23 cellular contexts compared by ENCODE assay signal in genomic region chr5:65087154-65087553, GRCh38.
A peak's percentile ranks its signal among the peaks of the same experiment; 100 is the strongest.
DNase-seq lines count a peak whose midpoint lies in the region; ATAC-seq, FAIRE-seq and TF ChIP-seq lines count a peak whose summit lies in the region.
"Had no signal": no experiment of that assay in that cellular context is flagged by ENCODE, and none has a peak within 500 bp of the region (broad histone marks: within the 10 kb centered on the region; RNA-seq: fewer than 3 reads in every experiment).

No MANE protein-coding gene starts in this region.

- H3K27ac Mint-ChIP-seq in effector memory CD8-positive, alpha-beta T cell: no peak overlapping the region
- H3K27ac Mint-ChIP-seq: B cell; CD4-positive, CD25-positive, alpha-beta regulatory T cell; CD8-positive, alpha-beta T cell; GM23338; H9 had no signal

- TF ChIP-seq RAD21 in K562 (CRISPR knock-in tag; conservative IDR thresholded peaks at IDR 0.05 in 1 of 2, IDR thresholded peaks at IDR 0.05 in 1 of 2): no peak

- peak; percentile 26 for DNase-seq in DMS53 (lab: John Stamatoyannopoulos, UW)
- DNase-seq in DMS53 treated with DMSO at 0.1 percent for 48 hours (lab: John Stamatoyannopoulos, UW; ENCODE audit: unreplicated experiment): no peak
- DNase-seq in GM12892 (ENCODE audit: insufficient read length): no peak
- DNase-seq in K562 (ENCODE audit: extremely low read depth in 1 of 4, low spot score in 3 of 4): no peak
- DNase-seq in effector memory CD8-positive, alpha-beta T cell: no peak
- no peak for DNase-seq in GM12891 (ENCODE audit: insufficient read length, low spot score)
- DNase-seq: Caco-2; CD4-positive, CD25-positive, alpha-beta regulatory T cell; CD8-positive, alpha-beta T cell; DMS153; DMS79 treated with DMSO at 0.1 percent for 48 hours; GF-D8; H9 had no signal

- BruUV-seq in K562 (replicated peaks; lab: Mats Ljungman, UMichigan): no TSS peak

- no peak overlapping the region for H2AFZ ChIP-seq in K562 (ENCODE audit: low read depth, low read length)
- H2AFZ ChIP-seq: GM23338 had no signal

- 3% methylated on average over 3 of the region's 3 CpGs for WGBS in K562 (ENCODE audit: insufficient coverage, low coverage, missing lambda C conversion rate)
- no CpG with 5 or more reads among the region's 3 CpGs for WGBS in mesodermal cell (ENCODE audit: insufficient coverage in 2 of 2), 2 experiments

- H3K9me3 Mint-ChIP-seq in effector memory CD8-positive, alpha-beta T cell: no peaks in the 10 kb centered on the region
- H3K9me3 Mint-ChIP-seq: CD8-positive, alpha-beta T cell; GM23338; H9 had no signal

- H3K27me3 Mint-ChIP-seq in effector memory CD8-positive, alpha-beta T cell: peaks cover 16 to 22% of the 10 kb centered on the region in 2 donors
- H3K27me3 Mint-ChIP-seq: B cell had no signal

- TF ChIP-seq POLR2A in GM12892 (IDR thresholded peaks at IDR 0.05; ENCODE audit: low read depth, low read length): no peak
- no peak for TF ChIP-seq POLR2A in K562 (conservative IDR thresholded peaks at IDR 0.05)
- TF ChIP-seq POLR2A in GM12891 (IDR thresholded peaks at IDR 0.05; ENCODE audit: low read depth, low read length): no peak

- no peak overlapping the region for H3K4me3 Mint-ChIP-seq in effector memory CD8-positive, alpha-beta T cell
- H3K4me3 Mint-ChIP-seq: B cell; CD4-positive, CD25-positive, alpha-beta regulatory T cell; CD8-positive, alpha-beta T cell; GM23338; H9 had no signal

- intact Hi-C loops in K562 (cut with micrococcal nuclease): no loop called here

- H3K4me3 ChIP-seq in K562 (no peak overlapping the region), mesodermal cell (ENCODE audit: extremely low read depth, insufficient read depth, low read length, poor library complexity, severe bottlenecking) (no peak overlapping the region)
- H3K4me3 ChIP-seq: BLaER1, GM23338 had no signal

- no peak overlapping the region for H3K9ac ChIP-seq in K562 (ENCODE audit: insufficient read depth in 1 of 2, low read depth in 2 of 2, low read length in 2 of 2)
- H3K9ac ChIP-seq: BLaER1 had no signal

- no peak overlapping the region for H3K27ac ChIP-seq in K562 (ENCODE audit: extremely low read depth, low read depth, low read length)
- H3K27ac ChIP-seq in mesodermal cell (ENCODE audit: low read depth, low read length, severe bottlenecking): peak overlapping the region; percentile 39
- H3K27ac ChIP-seq: 22Rv1, BLaER1, C4-2B had no signal

- no peak for TF ChIP-seq EP300 in K562 (IDR thresholded peaks at IDR 0.05; ENCODE audit: low read length)

- no peaks in the 10 kb centered on the region for H3K9me1 ChIP-seq in K562 (ENCODE audit: control insufficient read depth, insufficient read depth, low read length)

- in situ Hi-C loops in K562 (cut with MboI): no loop called here

- CTCF ChIA-PET in K562 (lab: Yijun Ruan, JAX; ENCODE audit: low intra/inter-chr PET ratio): no interaction called here

- no peak for ATAC-seq in K562
- no peak for ATAC-seq in effector memory CD8-positive, alpha-beta T cell (replicated peaks)
- no peak for ATAC-seq in HG03097 (IDR thresholded peaks at IDR 0.05; ENCODE audit: low FRiP score, unreplicated experiment)
- ATAC-seq: CD8-positive, alpha-beta T cell; GM23338; HCT116 had no signal

- H3K27me3 ChIP-seq in K562 (ENCODE audit: control insufficient read depth in 2 of 2, insufficient read depth in 2 of 2, low read length in 2 of 2): no peaks in the 10 kb centered on the region
- H3K27me3 ChIP-seq: BLaER1 had no signal

- H3K4me1 Mint-ChIP-seq in effector memory CD8-positive, alpha-beta T cell (ENCODE audit: low read depth in 2 of 2): no peaks in the 10 kb centered on the region
- H3K4me1 Mint-ChIP-seq: B cell; CD4-positive, CD25-positive, alpha-beta regulatory T cell; GM23338 had no signal

- H3K36me3 ChIP-seq in K562 (ENCODE audit: control insufficient read depth, insufficient read depth, low read length): no peaks in the 10 kb centered on the region
- no peaks in the 10 kb centered on the region for H3K36me3 ChIP-seq in mesodermal cell (ENCODE audit: control insufficient read depth, insufficient read depth, low read length)
- H3K36me3 ChIP-seq: BLaER1 had no signal

- H3K9me3 ChIP-seq in K562 (replicated peaks; ENCODE audit: control insufficient read depth, insufficient read depth, low read depth, low read length) (no peaks in the 10 kb centered on the region), mesodermal cell (ENCODE audit: control insufficient read depth, low read length) (peaks cover 4% of the 10 kb centered on the region)
- H3K9me3 ChIP-seq: Caco-2 had no signal

- no peaks in the 10 kb centered on the region for H4K20me1 ChIP-seq in K562 (replicated peaks; ENCODE audit: control insufficient read depth, insufficient read depth, low read length)
- H4K20me1 ChIP-seq: BLaER1 had no signal

- FAIRE-seq in GM12892 (lab: Jason Lieb, UNC): peak; percentile 48
- FAIRE-seq in K562 (lab: Jason Lieb, UNC): no peak
- no peak for FAIRE-seq in GM12891 (lab: Jason Lieb, UNC)
- FAIRE-seq: A204.1, GM18507 had no signal

- H3K4me1 ChIP-seq in K562 (replicated peaks in 1 of 2; ENCODE audit: control insufficient read depth in 2 of 2, insufficient read depth in 2 of 2, low read length in 2 of 2) (no peaks in the 10 kb centered on the region), mesodermal cell (ENCODE audit: control insufficient read depth, insufficient read depth, low read length, poor library complexity, severe bottlenecking) (peaks cover 3% of the 10 kb centered on the region)
- H3K4me1 ChIP-seq: BLaER1, Caco-2 had no signal

- no peaks in the 10 kb centered on the region for H3K79me2 ChIP-seq in K562 (ENCODE audit: control insufficient read depth, insufficient read depth, low read length)

- POLR2A ChIA-PET in K562 (lab: Yijun Ruan, JAX): no interaction called here

- H3K36me3 Mint-ChIP-seq in effector memory CD8-positive, alpha-beta T cell (ENCODE audit: insufficient read depth): no peaks in the 10 kb centered on the region
- H3K36me3 Mint-ChIP-seq: CD4-positive, CD25-positive, alpha-beta regulatory T cell; CD8-positive, alpha-beta T cell had no signal

- no peak overlapping the region for H3K4me2 ChIP-seq in K562 (ENCODE audit: insufficient read depth, low read length)
- H3K4me2 ChIP-seq: BLaER1, GM23338 had no signal

- TF ChIP-seq CTCF in K562 (IDR thresholded peaks at IDR 0.05 in 2 of 3, conservative IDR thresholded peaks at IDR 0.05 in 1 of 3; ENCODE audit: insufficient read depth in 2 of 3, low read depth in 1 of 3, low read length in 3 of 3): no peak

TF ChIP-seq in K562, 482 proteins besides CTCF, POLR2A, EP300 and RAD21 (continues in another document):
- TF ChIP-seq, protein P1, sequence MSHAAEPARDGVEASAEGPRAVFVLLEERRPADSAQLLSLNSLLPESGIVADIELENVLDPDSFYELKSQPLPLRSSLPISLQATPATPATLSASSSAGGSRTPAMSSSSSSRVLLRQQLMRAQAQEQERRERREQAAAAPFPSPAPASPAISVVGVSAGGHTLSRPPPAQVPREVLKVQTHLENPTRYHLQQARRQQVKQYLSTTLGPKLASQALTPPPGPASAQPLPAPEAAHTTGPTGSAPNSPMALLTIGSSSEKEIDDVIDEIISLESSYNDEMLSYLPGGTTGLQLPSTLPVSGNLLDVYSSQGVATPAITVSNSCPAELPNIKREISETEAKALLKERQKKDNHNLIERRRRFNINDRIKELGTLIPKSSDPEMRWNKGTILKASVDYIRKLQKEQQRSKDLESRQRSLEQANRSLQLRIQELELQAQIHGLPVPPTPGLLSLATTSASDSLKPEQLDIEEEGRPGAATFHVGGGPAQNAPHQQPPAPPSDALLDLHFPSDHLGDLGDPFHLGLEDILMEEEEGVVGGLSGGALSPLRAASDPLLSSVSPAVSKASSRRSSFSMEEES (CRISPR knock-in tag; IDR thresholded peaks at IDR 0.05): peak; percentile 74
- TF ChIP-seq MLX (CRISPR knock-in tag; conservative IDR thresholded peaks at IDR 0.05) (no peak), CREM (IDR thresholded peaks at IDR 0.05; ENCODE audit: low read depth) (no peak), KDM4B (IDR thresholded peaks at IDR 0.05; ENCODE audit: borderline replicate concordance in 2 of 2, low read depth in 1 of 2) (no peak), ZNF584 (CRISPR knock-in tag; IDR thresholded peaks at IDR 0.05; ENCODE audit: low read depth) (no peak), TBP (optimal IDR thresholded peaks at IDR 0.05; ENCODE audit: low read depth, low read length) (no peak), KAT7 (CRISPR knock-in tag; IDR thresholded peaks at IDR 0.05; ENCODE audit: borderline replicate concordance) (no peak)

TF ChIP-seq in GM12891, 5 proteins besides CTCF, POLR2A, EP300 and RAD21:
- no peak for TF ChIP-seq POLR2AphosphoS5 (IDR thresholded peaks at IDR 0.05; ENCODE audit: low read depth, low read length)
- no peak for TF ChIP-seq TAF1 (IDR thresholded peaks at IDR 0.05; ENCODE audit: low read depth, low read length)
- TF ChIP-seq POU2F2 (IDR thresholded peaks at IDR 0.05; ENCODE audit: low read depth, low read length): no peak
- no peak for TF ChIP-seq PAX5 (IDR thresholded peaks at IDR 0.05; ENCODE audit: insufficient read depth, low read length, severe bottlenecking)
- TF ChIP-seq SPI1 (IDR thresholded peaks at IDR 0.05; ENCODE audit: low read depth, low read length): no peak
